ENCODE assay signal across 8 cellular contexts in genomic region chr2:87485884-87486283, GRCh38.
DNase-seq lines count a peak whose midpoint lies in the region; ATAC-seq and TF ChIP-seq lines count a peak whose summit lies in the region.
"Not testable (repeated sequence)": the region's sequence is repeated elsewhere in the genome, so short reads cannot be mapped to it uniquely, and the experiment has no call there.

No MANE protein-coding gene starts in this region.

- WGBS in lung, 2 donors, result no CpG with 5 or more reads among the region's 10 CpGs

- not testable (repeated sequence) for DNase-seq in WTC11 (ENCODE audit: low spot score); lung (ENCODE audit: low spot score); thoracic aorta (ENCODE audit: low spot score)
- DNase-seq in central memory CD4-positive, alpha-beta T cell, result peak; percentile 49

- H3K27me3 Mint-ChIP-seq in WTC11 (ENCODE audit: low read depth), result not testable (repeated sequence)

- H3K36me3 ChIP-seq in lung (ENCODE audit: control insufficient read depth in 2 of 2, insufficient read depth in 2 of 2, low read length in 2 of 2); thoracic aorta: not testable (repeated sequence)

- POLR2A ChIA-PET in WTC11 (lab: Charles Lee), result not testable (repeated sequence)

- not testable (repeated sequence) for H3K27me3 ChIP-seq in lung (ENCODE audit: control insufficient read depth, insufficient read depth); thoracic aorta (replicated peaks; ENCODE audit: insufficient read depth)

- not testable (repeated sequence) for TF ChIP-seq CTCF in WTC11 (IDR thresholded peaks at IDR 0.05); lung (IDR thresholded peaks at IDR 0.05; ENCODE audit: control extremely low read depth, extremely low read depth); thoracic aorta (IDR thresholded peaks at IDR 0.05)

- not testable (repeated sequence) for H3K4me3 Mint-ChIP-seq in WTC11

- CTCF ChIA-PET in WTC11 (lab: Charles Lee), result not testable (repeated sequence)

- not testable (repeated sequence) for H3K4me3 ChIP-seq in lung
- peak overlapping the region; percentile 53 for H3K4me3 ChIP-seq in thoracic aorta

- H3K4me1 Mint-ChIP-seq in WTC11, result peaks cover 12% of the 10 kb centered on the region

- not testable (repeated sequence) for H3K27ac Mint-ChIP-seq in WTC11

- not testable (repeated sequence) for H3K4me1 ChIP-seq in lung (ENCODE audit: control insufficient read depth in 2 of 2, insufficient read depth in 2 of 2, low read length in 2 of 2); thoracic aorta (ENCODE audit: control insufficient read depth in 1 of 2, low read depth in 2 of 2)

- H3K9me3 ChIP-seq in lung (ENCODE audit: control insufficient read depth in 2 of 2, insufficient read depth in 1 of 2, low read length in 1 of 2); thoracic aorta: not testable (repeated sequence)

- ATAC-seq in GM18508 (IDR thresholded peaks at IDR 0.05; ENCODE audit: insufficient read depth, unreplicated experiment) (peak; percentile 85), GM21381 (IDR thresholded peaks at IDR 0.05; ENCODE audit: unreplicated experiment) (peak; percentile 90), HG02885 (IDR thresholded peaks at IDR 0.05; ENCODE audit: poor library complexity, unreplicated experiment) (peak; percentile 91), HG03520 (IDR thresholded peaks at IDR 0.05; ENCODE audit: unreplicated experiment) (peak; percentile 80), WTC11 (peak; percentile 79), lung (ENCODE audit: insufficient read depth, low FRiP score) (peak; percentile 76), thoracic aorta (ENCODE audit: insufficient number of reproducible peaks, low FRiP score, low read depth) (peak; percentile 70)

- H3K36me3 Mint-ChIP-seq in WTC11, result not testable (repeated sequence)

- not testable (repeated sequence) for H3K27ac ChIP-seq in lung (ENCODE audit: low read depth in 1 of 2, low read length in 1 of 2)
- peak overlapping the region in 1 of 2 donors; percentile 70 for H3K27ac ChIP-seq in thoracic aorta

- H3K9me3 Mint-ChIP-seq in WTC11, result not testable (repeated sequence)
